Comparison of ENCODE assay signal across 14 cellular contexts in the genomic region with DNA sequence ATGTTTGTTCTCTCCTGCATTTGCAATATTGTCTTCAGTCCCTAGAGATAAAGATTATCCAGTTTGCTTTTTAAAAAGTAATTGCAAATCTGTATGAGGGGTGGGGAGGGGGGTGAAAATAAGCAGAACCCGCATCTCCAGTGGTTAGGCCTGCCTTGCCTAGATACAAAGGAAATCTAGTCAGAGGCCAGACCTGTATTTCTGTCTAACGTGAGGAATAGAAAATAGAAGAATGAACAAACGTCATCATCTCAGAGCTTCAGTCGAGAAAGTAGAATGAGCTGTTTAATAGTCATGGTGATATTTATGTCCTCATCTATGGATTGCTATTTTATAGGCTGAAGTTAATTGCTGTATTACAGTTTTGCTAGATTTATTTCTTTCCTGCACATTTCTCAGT.
A peak's percentile ranks its signal among the peaks of the same experiment; 100 is the strongest.
DNase-seq lines count a peak whose midpoint lies in the region; ATAC-seq, FAIRE-seq and TF ChIP-seq lines count a peak whose summit lies in the region.
"Had no signal": no experiment of that assay in that cellular context is flagged by ENCODE, and none has a peak within 500 bp of the region (broad histone marks: within the 10 kb centered on the region; RNA-seq: fewer than 3 reads in every experiment).

No MANE protein-coding gene starts in this region.

- H3K4me2 ChIP-seq in astrocyte (ENCODE audit: low read length), result no peak overlapping the region
- H3K4me2 ChIP-seq in trophoblast cell (ENCODE audit: low read length), result no peak overlapping the region
- H3K4me2 ChIP-seq in GM23338, result no peak overlapping the region
- H3K4me2 ChIP-seq: BLaER1 treated with 17β-estradiol and CSF1 and Interleukin-3, amounts not matched to agents 10 nM and 100 nM had no signal

- no peak overlapping the region for H3K18ac ChIP-seq in trophoblast cell (ENCODE audit: low read length)

- H3K9me3 ChIP-seq in astrocyte (ENCODE audit: insufficient read depth, low read depth, low read length) (no peaks in the 10 kb centered on the region), trophoblast cell (ENCODE audit: insufficient read depth, low read depth, low read length) (no peaks in the 10 kb centered on the region), testis (no peaks in the 10 kb centered on the region)
- H3K9me3 ChIP-seq: BLaER1 treated with 17β-estradiol and CSF1 and Interleukin-3, amounts not matched to agents 10 nM and 100 nM had no signal

- H3K4ac ChIP-seq in trophoblast cell (ENCODE audit: low read depth, low read length), result no peak overlapping the region

- H3K79me1 ChIP-seq in trophoblast cell (ENCODE audit: low read length), result no peaks in the 10 kb centered on the region

- ATAC-seq in GM23338 (no peak), GM21423 (IDR thresholded peaks at IDR 0.05; ENCODE audit: unreplicated experiment) (no peak)

- H3K14ac ChIP-seq in trophoblast cell (ENCODE audit: low read length), result no peak overlapping the region

- no peaks in the 10 kb centered on the region for H3K27me3 Mint-ChIP-seq in astrocyte (ENCODE audit: low read depth, unreplicated experiment)
- peaks cover 1% of the 10 kb centered on the region for H3K27me3 Mint-ChIP-seq in GM23338 (ENCODE audit: insufficient read depth, low read depth, poor library complexity)

- peaks cover 19% of the 10 kb centered on the region for H3K36me3 Mint-ChIP-seq in astrocyte (ENCODE audit: low read depth, unreplicated experiment)
- peaks cover 3% of the 10 kb centered on the region; the same call in 1 of the 3 replicates for H3K36me3 Mint-ChIP-seq in GM23338 (ENCODE audit: low read depth)

- no peaks in the 10 kb centered on the region for H4K20me1 ChIP-seq in astrocyte (ENCODE audit: insufficient read depth, low read length)
- no peaks in the 10 kb centered on the region for H4K20me1 ChIP-seq in GM23338 (replicated peaks; ENCODE audit: insufficient read depth)
- H4K20me1 ChIP-seq: BLaER1 treated with 17β-estradiol and CSF1 and Interleukin-3, amounts not matched to agents 10 nM and 100 nM had no signal

- H3K4me1 ChIP-seq in astrocyte (ENCODE audit: insufficient read depth, low read length) (peaks cover 6% of the 10 kb centered on the region), trophoblast cell (ENCODE audit: control insufficient read depth in 1 of 2, insufficient read depth in 2 of 2, low read length in 2 of 2) (no peaks in the 10 kb centered on the region), GM23338 (ENCODE audit: insufficient read depth) (no peaks in the 10 kb centered on the region), testis (no peaks in the 10 kb centered on the region)
- H3K4me1 ChIP-seq: BLaER1 treated with 17β-estradiol and CSF1 and Interleukin-3, amounts not matched to agents 10 nM and 100 nM had no signal

- DNase-seq in NCI-H1436 (lab: John Stamatoyannopoulos, UW) (peak; percentile 53), astrocyte (ENCODE audit: low read depth) (no peak), inferior parietal cortex (ENCODE audit: extremely low spot score) (peak; percentile 13), trophoblast cell (peak; percentile 16 to 68), GM23338 (ENCODE audit: low spot score) (no peak), HPDE6-E6E7 (ENCODE audit: extremely low spot score) (no peak), testis (no peak)
- DNase-seq: NCI-H2107; NCI-H69; NK-92 treated with Interleukin-12 subunit alpha and Interleukin-12 subunit beta, amount 100 ng/mL, for 24 hours had no signal

- H3K27ac ChIP-seq in astrocyte (ENCODE audit: low read depth, low read length), result peak overlapping the region; percentile 13
- H3K27ac ChIP-seq in trophoblast cell (ENCODE audit: low read depth, low read length), result no peak overlapping the region
- H3K27ac ChIP-seq in GM23338 (ENCODE audit: low read depth), result no peak overlapping the region
- H3K27ac ChIP-seq in testis, result no peak overlapping the region
- H3K27ac ChIP-seq: BLaER1 treated with 17β-estradiol and CSF1 and Interleukin-3, amounts not matched to agents 10 nM and 100 nM; SK-N-MC had no signal

- peak; percentile 34 for FAIRE-seq in astrocyte (lab: Jason Lieb, UNC)
- FAIRE-seq: HTR-8/SVneo had no signal

- no CpG with 5 or more reads among the region's 4 CpGs for WGBS in trophoblast cell (ENCODE audit: extremely low coverage, insufficient coverage, insufficient read length)
- WGBS in testis, 2 donors, result 62 to 83% methylated on average over 4 of the region's 4 CpGs

- H3F3A ChIP-seq in GM23338 (replicated peaks; ENCODE audit: low read depth), result no peaks in the 10 kb centered on the region

- peaks cover 5% of the 10 kb centered on the region for H3K36me3 ChIP-seq in astrocyte (ENCODE audit: insufficient read depth, low read length)
- H3K36me3 ChIP-seq in trophoblast cell (ENCODE audit: control insufficient read depth in 1 of 2, insufficient read depth in 2 of 2, low read length in 2 of 2), result no peaks in the 10 kb centered on the region
- H3K36me3 ChIP-seq in GM23338 (ENCODE audit: insufficient read depth), result no peaks in the 10 kb centered on the region
- H3K36me3 ChIP-seq in testis (ENCODE audit: low read depth, missing control alignments), result no peaks in the 10 kb centered on the region
- H3K36me3 ChIP-seq: BLaER1 treated with 17β-estradiol and CSF1 and Interleukin-3, amounts not matched to agents 10 nM and 100 nM had no signal

- no peak overlapping the region for H2AK5ac ChIP-seq in trophoblast cell (ENCODE audit: low read length)

- H3K27ac Mint-ChIP-seq in astrocyte (ENCODE audit: unreplicated experiment), result peak overlapping the region; percentile 34
- no peak overlapping the region for H3K27ac Mint-ChIP-seq in GM23338

- H2BK5ac ChIP-seq in trophoblast cell (ENCODE audit: low read depth, low read length, poor library complexity), result no peak overlapping the region

- H3K4me1 Mint-ChIP-seq in astrocyte (ENCODE audit: low read depth, unreplicated experiment), result peaks cover 17% of the 10 kb centered on the region
- H3K4me1 Mint-ChIP-seq in GM23338, result no peaks in the 10 kb centered on the region

- TF ChIP-seq CTCF in astrocyte (IDR thresholded peaks at IDR 0.05; ENCODE audit: insufficient read depth, low read depth, low read length) (no peak), GM23338 (conservative IDR thresholded peaks at IDR 0.05; ENCODE audit: low read depth in 2 of 2) (no peak), testis (IDR thresholded peaks at IDR 0.05) (no peak)

- no peaks in the 10 kb centered on the region for H3K27me3 ChIP-seq in astrocyte (ENCODE audit: insufficient read depth, low read length)
- H3K27me3 ChIP-seq in trophoblast cell (ENCODE audit: insufficient read depth, low read length), result no peaks in the 10 kb centered on the region
- no peaks in the 10 kb centered on the region for H3K27me3 ChIP-seq in GM23338 (ENCODE audit: insufficient read depth)
- no peaks in the 10 kb centered on the region for H3K27me3 ChIP-seq in testis
- H3K27me3 ChIP-seq: BLaER1 treated with 17β-estradiol and CSF1 and Interleukin-3, amounts not matched to agents 10 nM and 100 nM had no signal

- H3K79me2 ChIP-seq in astrocyte (ENCODE audit: insufficient read depth, low read length), result no peaks in the 10 kb centered on the region
- H3K79me2 ChIP-seq in trophoblast cell (ENCODE audit: control insufficient read depth, insufficient read depth, low read length, poor library complexity), result no peaks in the 10 kb centered on the region
- no peaks in the 10 kb centered on the region for H3K79me2 ChIP-seq in GM23338 (replicated peaks; ENCODE audit: insufficient read depth)

- H2AFZ ChIP-seq in astrocyte (ENCODE audit: low read depth, low read length) (no peak overlapping the region), trophoblast cell (ENCODE audit: insufficient read depth, low read length, poor library complexity) (no peak overlapping the region), GM23338 (no peak overlapping the region)

- no peak overlapping the region for H2BK12ac ChIP-seq in trophoblast cell (ENCODE audit: low read length)

- intact Hi-C loops in testis (cut with DNase I; ENCODE audit: low total_unique reads), result no loop called here

- no peak overlapping the region for H3K4me3 Mint-ChIP-seq in astrocyte (ENCODE audit: unreplicated experiment)
- H3K4me3 Mint-ChIP-seq in GM23338, result no peak overlapping the region

- H4K91ac ChIP-seq in trophoblast cell (ENCODE audit: low read depth, low read length), result no peak overlapping the region

- H3K4me3 ChIP-seq in astrocyte (ENCODE audit: insufficient read depth, low read depth, low read length), result no peak overlapping the region
- no peak overlapping the region for H3K4me3 ChIP-seq in trophoblast cell (ENCODE audit: low read depth, low read length)
- H3K4me3 ChIP-seq in GM23338, result no peak overlapping the region
- no peak overlapping the region for H3K4me3 ChIP-seq in testis
- H3K4me3 ChIP-seq: BLaER1 treated with 17β-estradiol and CSF1 and Interleukin-3, amounts not matched to agents 10 nM and 100 nM; SK-N-MC had no signal

- no peak for TF ChIP-seq POLR2A in testis (IDR thresholded peaks at IDR 0.05)

- H3K9me3 Mint-ChIP-seq in astrocyte (ENCODE audit: unreplicated experiment) (no peaks in the 10 kb centered on the region), GM23338 (no peaks in the 10 kb centered on the region)

- H3K9me2 ChIP-seq in GM23338 (ENCODE audit: insufficient read depth), result no peaks in the 10 kb centered on the region

- H3K23ac ChIP-seq in trophoblast cell (ENCODE audit: low read length), result no peak overlapping the region

- H4K12ac ChIP-seq in trophoblast cell (ENCODE audit: low read depth, low read length), result no peak overlapping the region

- H2BK120ac ChIP-seq in trophoblast cell (ENCODE audit: insufficient read depth, low read length, poor library complexity), result no peak overlapping the region

- no peak overlapping the region for H3K9ac ChIP-seq in astrocyte (ENCODE audit: low read length)
- H3K9ac ChIP-seq in trophoblast cell (ENCODE audit: low read length), result no peak overlapping the region
- H3K9ac ChIP-seq: BLaER1 treated with 17β-estradiol and CSF1 and Interleukin-3, amounts not matched to agents 10 nM and 100 nM had no signal

- no peak overlapping the region for H4K8ac ChIP-seq in trophoblast cell (ENCODE audit: low read depth, low read length)

TF ChIP-seq in GM23338, 12 proteins besides CTCF, POLR2A, EP300 and RAD21 (continues in another document):
- TF ChIP-seq ZNF331 (CRISPR knock-in tag; IDR thresholded peaks at IDR 0.05; ENCODE audit: low read depth) (no peak), JUNB (IDR thresholded peaks at IDR 0.05; ENCODE audit: unreplicated experiment) (no peak), STAT1 (IDR thresholded peaks at IDR 0.05; ENCODE audit: unreplicated experiment) (no peak), EZH2phosphoT487 (IDR thresholded peaks at IDR 0.05; ENCODE audit: unreplicated experiment) (no peak), POLR2AphosphoS5 (IDR thresholded peaks at IDR 0.05; ENCODE audit: low read depth) (no peak), CREB1 (CRISPR knock-in tag; IDR thresholded peaks at IDR 0.05; ENCODE audit: low read depth) (no peak)
- TF ChIP-seq, protein P1, sequence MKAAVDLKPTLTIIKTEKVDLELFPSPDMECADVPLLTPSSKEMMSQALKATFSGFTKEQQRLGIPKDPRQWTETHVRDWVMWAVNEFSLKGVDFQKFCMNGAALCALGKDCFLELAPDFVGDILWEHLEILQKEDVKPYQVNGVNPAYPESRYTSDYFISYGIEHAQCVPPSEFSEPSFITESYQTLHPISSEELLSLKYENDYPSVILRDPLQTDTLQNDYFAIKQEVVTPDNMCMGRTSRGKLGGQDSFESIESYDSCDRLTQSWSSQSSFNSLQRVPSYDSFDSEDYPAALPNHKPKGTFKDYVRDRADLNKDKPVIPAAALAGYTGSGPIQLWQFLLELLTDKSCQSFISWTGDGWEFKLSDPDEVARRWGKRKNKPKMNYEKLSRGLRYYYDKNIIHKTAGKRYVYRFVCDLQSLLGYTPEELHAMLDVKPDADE (IDR thresholded peaks at IDR 0.05), result no peak

Comparison
In these comparisons a context has a peak if more than half of its experiments do, and no peak if none do; other contexts are left out.
1. DNase-seq: peak in NCI-H1436 (single experiment), inferior parietal cortex (single experiment) and trophoblast cell (2 of 2); none in astrocyte (single experiment), GM23338 (single experiment), HPDE6-E6E7 (single experiment) and testis (single experiment).